In genomic region chr3:134677196-134677986, GRCh38 we compare ENCODE assay signal across 8 cellular contexts. TPM values are rescaled to one million over a fixed set of nuclear protein-coding genes. Genes with fewer than 3 reads are reported as not detected.
A peak's percentile ranks its signal among the peaks of the same experiment; 100 is the strongest.
DNase-seq lines count a peak whose midpoint lies in the region; ATAC-seq and TF ChIP-seq lines count a peak whose summit lies in the region.

No MANE protein-coding gene starts in this region.

- intact Hi-C loops in naive thymus-derived CD4-positive, alpha-beta T cell (cut with micrococcal nuclease) = no loop called here

- no peaks in the 10 kb centered on the region for H3K27me3 ChIP-seq in naive thymus-derived CD4-positive, alpha-beta T cell (ENCODE audit: control insufficient read depth in 2 of 2, insufficient read depth in 2 of 2, low read length in 2 of 2)

- peaks cover 0 to 20% (median 0%) of the 10 kb centered on the region in 3 experiments for H3K9me3 ChIP-seq in naive thymus-derived CD4-positive, alpha-beta T cell (ENCODE audit: control insufficient read depth in 2 of 3, low read length in 3 of 3)

- H3K36me3 ChIP-seq in naive thymus-derived CD4-positive, alpha-beta T cell (ENCODE audit: control insufficient read depth in 2 of 3, insufficient read depth in 3 of 3, low read length in 3 of 3) = no peaks in the 10 kb centered on the region

- H3K4me1 ChIP-seq in naive thymus-derived CD4-positive, alpha-beta T cell (ENCODE audit: control insufficient read depth in 2 of 2, insufficient read depth in 2 of 2, low read length in 2 of 2) = no peaks in the 10 kb centered on the region

- TF ChIP-seq CTCF in chondrocyte (IDR thresholded peaks at IDR 0.05) = peak; percentile 62

- peaks cover 13% of the 10 kb centered on the region for H3K4me1 Mint-ChIP-seq in chondrocyte (ENCODE audit: low read depth)
- no peaks in the 10 kb centered on the region for H3K4me1 Mint-ChIP-seq in naive thymus-derived CD4-positive, alpha-beta T cell

- POLR2A ChIA-PET in naive thymus-derived CD4-positive, alpha-beta T cell (lab: Charles Lee) = no interaction called here

- H3K27ac Mint-ChIP-seq in chondrocyte (ENCODE audit: unreplicated experiment) = no peak overlapping the region
- no peak overlapping the region for H3K27ac Mint-ChIP-seq in naive thymus-derived CD4-positive, alpha-beta T cell

- peak; percentile 59 for ATAC-seq in naive thymus-derived CD4-positive, alpha-beta T cell
- ATAC-seq in HG03135 (IDR thresholded peaks at IDR 0.05; ENCODE audit: unreplicated experiment) (no peak), GM21786 (IDR thresholded peaks at IDR 0.05; ENCODE audit: unreplicated experiment) (no peak)

- CTCF ChIA-PET in naive thymus-derived CD4-positive, alpha-beta T cell (lab: Charles Lee) = no interaction called here

- no peak overlapping the region for H3K4me3 ChIP-seq in Jurkat, Clone E6-1 (ENCODE audit: low read length)
- H3K4me3 ChIP-seq in naive thymus-derived CD4-positive, alpha-beta T cell (ENCODE audit: low read length) = no peak overlapping the region

- peaks cover 10% of the 10 kb centered on the region for H3K27me3 Mint-ChIP-seq in chondrocyte (ENCODE audit: low read depth)
- peaks cover 0 to 44% (median 7%) of the 10 kb centered on the region in 5 donors for H3K27me3 Mint-ChIP-seq in naive thymus-derived CD4-positive, alpha-beta T cell

- H3K9me3 Mint-ChIP-seq in chondrocyte (ENCODE audit: low read depth) = peaks cover 30% of the 10 kb centered on the region
- peaks cover 8 to 53% (median 25%) of the 10 kb centered on the region in 11 donors for H3K9me3 Mint-ChIP-seq in naive thymus-derived CD4-positive, alpha-beta T cell

- DNase-seq in GF-D8 (lab: John Stamatoyannopoulos, UW) = peak; percentile 16
- peak; percentile 4 for DNase-seq in Jurkat, Clone E6-1 (ENCODE audit: low read depth, low spot score)
- DNase-seq in chondrocyte (ENCODE audit: low spot score) = no peak
- DNase-seq in naive thymus-derived CD4-positive, alpha-beta T cell = no peak
- DNase-seq in NCI-H2196 treated with DMSO at 0.1 percent for 48 hours (lab: John Stamatoyannopoulos, UW; ENCODE audit: unreplicated experiment) = no peak
- no peak for DNase-seq in stimulated activated CD4-positive, alpha-beta T cell treated with anti-CD3 and anti-CD28 coated beads, Interleukin-4, amount 100 ng/mL, for 24 hours

- H3K27ac ChIP-seq in naive thymus-derived CD4-positive, alpha-beta T cell (ENCODE audit: low read depth, low read length) = no peak overlapping the region

- peaks cover 4% of the 10 kb centered on the region for H3K36me3 Mint-ChIP-seq in chondrocyte (ENCODE audit: low read depth)
- peaks cover 0 to 15% (median 0%) of the 10 kb centered on the region in 5 donors for H3K36me3 Mint-ChIP-seq in naive thymus-derived CD4-positive, alpha-beta T cell

- no peak overlapping the region for H3K4me3 Mint-ChIP-seq in chondrocyte (ENCODE audit: unreplicated experiment)
- no peak overlapping the region for H3K4me3 Mint-ChIP-seq in naive thymus-derived CD4-positive, alpha-beta T cell

RNA-seq across cellular contexts. Expression of gene KY, which starts 26.6 kb away (rescaled TPM):
- polyA plus RNA-seq in Jurkat, Clone E6-1 (2012; ENCODE audit: insufficient read depth, insufficient read length) = not detected
- 0.12 to 0.18 TPM in 2 of 3 replicates, not detected in the other for total RNA-seq in chondrocyte
- total RNA-seq in naive thymus-derived CD4-positive, alpha-beta T cell = not detected
- polyA plus RNA-seq in naive thymus-derived CD4-positive, alpha-beta T cell = not detected

Comparison
In these comparisons a context has a peak if more than half of its experiments do, and no peak if none do; other contexts are left out.
1. DNase-seq: peak in GF-D8 (single experiment) and Jurkat, Clone E6-1 (single experiment); none in chondrocyte (single experiment), naive thymus-derived CD4-positive, alpha-beta T cell (0 of 9), NCI-H2196 treated with DMSO at 0.1 percent for 48 hours (single experiment) and stimulated activated CD4-positive, alpha-beta T cell treated with anti-CD3 and anti-CD28 coated beads, Interleukin-4, amount 100 ng/mL, for 24 hours (single experiment).